21 cellular contexts compared by ENCODE assay signal in genomic region chr1:25519624-25520023, GRCh38. TPM values are rescaled to one million over a fixed set of nuclear protein-coding genes. Genes with fewer than 3 reads are reported as not detected.
DNase-seq lines count a peak whose midpoint lies in the region; ATAC-seq, FAIRE-seq and TF ChIP-seq lines count a peak whose summit lies in the region.
"Had no signal": no experiment of that assay in that cellular context is flagged by ENCODE, and none has a peak within 500 bp of the region (broad histone marks: within the 10 kb centered on the region; RNA-seq: fewer than 3 reads in every experiment).

No MANE protein-coding gene starts in this region.

- H3K27me3 ChIP-seq in fibroblast of lung (ENCODE audit: control insufficient read depth, insufficient read depth, low read length): peaks cover 2% of the 10 kb centered on the region
- H3K27me3 ChIP-seq: right lobe of liver, vagina had no signal

- peak; percentile 57 for ATAC-seq in stimulated activated naive CD8-positive, alpha-beta T cell treated with anti-CD3 and anti-CD28 coated beads, Interleukin-15, amount 100 ng/mL, for 72 hours
- ATAC-seq in stimulated activated naive CD8-positive, alpha-beta T cell treated with anti-CD3 and anti-CD28 coated beads, Interleukin-15, Interleukin-2, amounts not matched to agents 100 U/mL and 50 U/mL, for 24 hours: no peak
- ATAC-seq in GM19351 (IDR thresholded peaks at IDR 0.05; ENCODE audit: unreplicated experiment) (no peak), HG03460 (IDR thresholded peaks at IDR 0.05; ENCODE audit: unreplicated experiment) (no peak)
- ATAC-seq: activated T-cell treated with anti-CD3 and anti-CD28 coated beads, Interleukin-2, amount 50 U/mL, for 4 hours had no signal

- peaks cover 6% of the 10 kb centered on the region for H3K4me1 Mint-ChIP-seq in stimulated activated naive CD8-positive, alpha-beta T cell treated with anti-CD3 and anti-CD28 coated beads, Interleukin-15, amount 100 ng/mL, for 72 hours

- no peaks in the 10 kb centered on the region for H3K79me2 ChIP-seq in fibroblast of lung (ENCODE audit: control insufficient read depth, insufficient read depth, low read length)

- no peaks in the 10 kb centered on the region for H3K27me3 Mint-ChIP-seq in stimulated activated naive CD8-positive, alpha-beta T cell treated with anti-CD3 and anti-CD28 coated beads, Interleukin-15, amount 100 ng/mL, for 72 hours

- no peak overlapping the region for H3K27ac ChIP-seq in fibroblast of lung (ENCODE audit: insufficient read depth, low read length)
- H3K27ac ChIP-seq: A549, right lobe of liver, vagina had no signal

- no peak overlapping the region for H3K4me3 Mint-ChIP-seq in stimulated activated naive CD8-positive, alpha-beta T cell treated with anti-CD3 and anti-CD28 coated beads, Interleukin-15, amount 100 ng/mL, for 72 hours
- H3K4me3 Mint-ChIP-seq: activated CD4-positive, alpha-beta T cell treated with anti-CD3 and anti-CD28 coated beads, Interleukin-2, amount 10 ng/mL, durations not matched to agents 24 days and 14 days; activated T-cell treated with anti-CD3 and anti-CD28 coated beads, Interleukin-2, amount 50 U/mL, for 4 hours; memory B cell; neural crest cell had no signal

- no peak overlapping the region for H3K4me3 ChIP-seq in fibroblast of lung (replicated peaks in 1 of 4; ENCODE audit: control extremely low read depth in 1 of 4, insufficient read depth in 1 of 4, low read depth in 3 of 4, low read length in 4 of 4)
- H3K4me3 ChIP-seq: A549, right lobe of liver, vagina had no signal

- H3K9me3 ChIP-seq in fibroblast of lung (ENCODE audit: control insufficient read depth, insufficient read depth, low read depth, low read length): no peaks in the 10 kb centered on the region
- H3K9me3 ChIP-seq: A549, right lobe of liver, vagina had no signal

- no peak for TF ChIP-seq CTCF in fibroblast of lung (conservative IDR thresholded peaks at IDR 0.05 in 1 of 2, IDR thresholded peaks at IDR 0.05 in 1 of 2; ENCODE audit: low read depth in 1 of 2, low read length in 2 of 2)

- H3K36me3 ChIP-seq in fibroblast of lung (ENCODE audit: control insufficient read depth, insufficient read depth, low read length): no peaks in the 10 kb centered on the region
- H3K36me3 ChIP-seq: right lobe of liver, vagina had no signal

- H4K20me1 ChIP-seq in fibroblast of lung (ENCODE audit: control insufficient read depth, extremely low read depth, insufficient read depth, low read length): no peaks in the 10 kb centered on the region

- H3K4me2 ChIP-seq in fibroblast of lung (ENCODE audit: extremely low read depth, insufficient read depth, low read length): no peak overlapping the region
- H3K4me2 ChIP-seq: A549 had no signal

- no peak overlapping the region for H3K9ac ChIP-seq in fibroblast of lung (ENCODE audit: insufficient read depth, low read length)

- no peaks in the 10 kb centered on the region for H3K4me1 ChIP-seq in fibroblast of lung (ENCODE audit: control insufficient read depth, extremely low read depth, insufficient read depth, low read length)
- H3K4me1 ChIP-seq: right lobe of liver, vagina had no signal

- no peak overlapping the region for H2AFZ ChIP-seq in fibroblast of lung (ENCODE audit: low read length)

- no peaks in the 10 kb centered on the region for H3K9me3 Mint-ChIP-seq in stimulated activated naive CD8-positive, alpha-beta T cell treated with anti-CD3 and anti-CD28 coated beads, Interleukin-15, amount 100 ng/mL, for 72 hours
- H3K9me3 Mint-ChIP-seq: activated CD4-positive, alpha-beta T cell treated with anti-CD3 and anti-CD28 coated beads, Interleukin-2, amount 10 ng/mL, durations not matched to agents 24 days and 14 days; activated T-cell treated with anti-CD3 and anti-CD28 coated beads, Interleukin-2, amount 50 U/mL, for 4 hours; memory B cell; neural crest cell had no signal

- no peak for DNase-seq in stimulated activated naive CD8-positive, alpha-beta T cell treated with anti-CD3 and anti-CD28 coated beads, Interleukin-15, amount 100 ng/mL, for 72 hours
- no peak for DNase-seq in stimulated activated naive CD8-positive, alpha-beta T cell treated with anti-CD3 and anti-CD28 coated beads, Interleukin-15, Interleukin-2, amounts not matched to agents 100 U/mL and 50 U/mL, for 24 hours
- DNase-seq in SW480 (ENCODE audit: low spot score) (peak; percentile 42), fibroblast of lung (ENCODE audit: low read depth in 2 of 2) (peak; percentile 56 to 86), urothelium cell line (ENCODE audit: low spot score) (peak; percentile 53), anterior cingulate cortex (lab: John Stamatoyannopoulos, UW) (no peak)
- DNase-seq: activated CD4-positive, alpha-beta T cell treated with anti-CD3 and anti-CD28 coated beads, Interleukin-2, amount 10 ng/mL, durations not matched to agents 24 days and 14 days; activated T-cell treated with anti-CD3 and anti-CD28 coated beads, Interleukin-2, amount 50 U/mL, for 4 hours; amygdala; dermis blood vessel endothelial cell; NCI-H2081 treated with DMSO at 0.1 percent for 48 hours; right lobe of liver; SHP77 treated with DMSO at 0.1 percent for 48 hours; stimulated activated CD4-positive, alpha-beta T cell treated with anti-CD3 and anti-CD28 coated beads, Interleukin-4, amount 100 ng/mL, for 1 hour had no signal

- FAIRE-seq in urothelium cell line (lab: Jason Lieb, UNC): no peak
- FAIRE-seq: A549, H1 had no signal

- no peak overlapping the region for H3K27ac Mint-ChIP-seq in stimulated activated naive CD8-positive, alpha-beta T cell treated with anti-CD3 and anti-CD28 coated beads, Interleukin-15, amount 100 ng/mL, for 72 hours
- H3K27ac Mint-ChIP-seq: activated CD4-positive, alpha-beta T cell treated with anti-CD3 and anti-CD28 coated beads, Interleukin-2, amount 10 ng/mL, durations not matched to agents 24 days and 14 days; memory B cell had no signal

RNA-seq across cellular contexts. Expression of gene LDLRAP1, which starts 23.8 kb away (rescaled TPM):
- 6.9 and 7.3 TPM in 2 replicates for total RNA-seq in fibroblast of lung
- polyA plus RNA-seq in fibroblast of lung: 12.5 and 21.0 TPM in 2 replicates
- polyA plus RNA-seq in fibroblast of lung (2012): 11.2 and 18.5 TPM in 2 replicates
- 20.5 and 33.9 TPM in 2 replicates for polyA minus RNA-seq in fibroblast of lung (ENCODE audit: low replicate concordance)

Comparison
In these comparisons a context has a peak if more than half of its experiments do, and no peak if none do; other contexts are left out.
1. DNase-seq: peak in SW480 (single experiment), fibroblast of lung (2 of 2) and urothelium cell line (single experiment); none in stimulated activated naive CD8-positive, alpha-beta T cell treated with anti-CD3 and anti-CD28 coated beads, Interleukin-15, amount 100 ng/mL, for 72 hours (0 of 2), stimulated activated naive CD8-positive, alpha-beta T cell treated with anti-CD3 and anti-CD28 coated beads, Interleukin-15, Interleukin-2, amounts not matched to agents 100 U/mL and 50 U/mL, for 24 hours (single experiment) and anterior cingulate cortex (0 of 58).